Comparison of ENCODE assay signal across 8 cellular contexts in the genomic region with DNA sequence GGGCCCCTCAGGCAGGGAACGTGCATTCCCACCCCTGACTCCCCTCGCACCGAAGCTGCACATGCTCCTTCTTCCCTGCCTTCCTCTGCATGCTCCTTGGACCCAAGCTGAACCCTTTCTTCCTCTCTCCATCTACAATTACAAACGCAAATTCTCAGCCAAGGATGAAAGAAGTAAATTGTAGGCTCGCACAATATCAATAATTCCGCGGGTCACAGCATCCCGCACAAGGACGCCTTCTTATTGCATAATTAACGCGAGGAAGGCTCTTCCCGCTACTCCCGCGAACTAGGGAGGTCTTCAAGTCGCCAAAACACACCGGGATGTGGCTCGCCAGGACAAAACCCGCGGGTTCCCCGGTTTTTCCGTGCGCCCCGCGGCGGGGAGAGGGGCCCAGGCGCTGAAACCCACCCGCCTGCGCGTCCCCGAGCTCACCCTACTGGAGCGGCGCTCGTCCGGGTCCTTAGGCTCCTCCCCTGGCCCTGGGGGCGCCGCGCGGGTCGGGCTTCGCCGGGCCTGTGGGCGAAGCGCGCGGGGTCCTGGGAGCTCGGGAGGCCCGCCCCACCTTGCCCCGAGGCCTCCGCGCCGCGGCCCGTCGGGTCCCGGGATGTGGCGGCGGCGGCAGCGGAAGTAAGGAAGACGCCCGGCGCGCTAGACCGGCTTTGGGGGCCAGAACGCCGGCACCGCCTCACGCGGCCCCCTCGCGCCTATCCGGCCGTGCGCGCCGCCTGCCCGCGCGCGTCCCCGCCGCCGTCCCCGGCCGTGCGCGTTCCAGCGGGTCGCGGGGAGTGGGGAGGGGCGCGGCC. TPM values are rescaled to one million over a fixed set of nuclear protein-coding genes. Genes with fewer than 3 reads are reported as not detected.
DNase-seq lines count a peak whose midpoint lies in the region; ATAC-seq, FAIRE-seq and TF ChIP-seq lines count a peak whose summit lies in the region.

TSS of gene CHST10 (minus strand) at position 730 of the 806 bp plus-strand sequence. CDS start 10,993 bp downstream, outside the sequence.

- H3K27me3 ChIP-seq in OCI-LY3 (ENCODE audit: low read depth, low read length): no peaks in the 10 kb centered on the region

- no peaks in the 10 kb centered on the region for H3K27me3 Mint-ChIP-seq in activated T-helper 2 cell treated with anti-CD3 and anti-CD28 coated beads, Interferon-gamma antibody, Interleukin-2, Interleukin-4, amounts not matched to agents 10 μg/mL and 5 μg/mL and 100 μg/mL, durations not matched to agents 14 hours and 24 hours and 36 hours (ENCODE audit: low read depth)
- H3K27me3 Mint-ChIP-seq in nephron (ENCODE audit: low read depth): no peaks in the 10 kb centered on the region
- no peaks in the 10 kb centered on the region for H3K27me3 Mint-ChIP-seq in stimulated activated naive CD8-positive, alpha-beta T cell treated with anti-CD3 and anti-CD28 coated beads, Interleukin-15, amount 100 ng/mL, for 72 hours

- intact Hi-C loops in activated T-helper 2 cell treated with anti-CD3 and anti-CD28 coated beads, Interferon-gamma antibody, Interleukin-2, Interleukin-4, amounts not matched to agents 10 μg/mL and 5 μg/mL and 100 μg/mL, durations not matched to agents 14 hours and 24 hours and 36 hours (cut with micrococcal nuclease): no loop called here

- H3K4me3 Mint-ChIP-seq in activated T-helper 2 cell treated with anti-CD3 and anti-CD28 coated beads, Interferon-gamma antibody, Interleukin-2, Interleukin-4, amounts not matched to agents 10 μg/mL and 5 μg/mL and 100 μg/mL, durations not matched to agents 14 hours and 24 hours and 36 hours (ENCODE audit: low read depth): peak within 1 kb of the TSS; percentile 88
- H3K4me3 Mint-ChIP-seq in nephron: peak within 1 kb of the TSS; percentile 94 to 97 (median 95)
- H3K4me3 Mint-ChIP-seq in stimulated activated naive CD8-positive, alpha-beta T cell treated with anti-CD3 and anti-CD28 coated beads, Interleukin-15, amount 100 ng/mL, for 72 hours: peak within 1 kb of the TSS; percentile 97 to 99

- H3K79me2 ChIP-seq in OCI-LY3 (ENCODE audit: low read length): peaks cover 26% of the 10 kb centered on the region

- H3K4me1 Mint-ChIP-seq in activated T-helper 2 cell treated with anti-CD3 and anti-CD28 coated beads, Interferon-gamma antibody, Interleukin-2, Interleukin-4, amounts not matched to agents 10 μg/mL and 5 μg/mL and 100 μg/mL, durations not matched to agents 14 hours and 24 hours and 36 hours (ENCODE audit: low read depth): peaks cover 14% of the 10 kb centered on the region
- peaks cover 30% of the 10 kb centered on the region for H3K4me1 Mint-ChIP-seq in nephron
- H3K4me1 Mint-ChIP-seq in stimulated activated naive CD8-positive, alpha-beta T cell treated with anti-CD3 and anti-CD28 coated beads, Interleukin-15, amount 100 ng/mL, for 72 hours: peaks cover 32% of the 10 kb centered on the region

- H3K4me3 ChIP-seq in OCI-LY3 (ENCODE audit: low read length) (peak within 1 kb of the TSS; percentile 86), fibroblast of pulmonary artery (replicated peaks; ENCODE audit: low read depth, low read length) (peak within 1 kb of the TSS; percentile 73)

- no peak for FAIRE-seq in GM19239 (lab: Jason Lieb, UNC)

- H2AFZ ChIP-seq in OCI-LY3 (ENCODE audit: low read depth, low read length): peak within 1 kb of the TSS; percentile 97

- peaks cover 3% of the 10 kb centered on the region for H3K36me3 Mint-ChIP-seq in activated T-helper 2 cell treated with anti-CD3 and anti-CD28 coated beads, Interferon-gamma antibody, Interleukin-2, Interleukin-4, amounts not matched to agents 10 μg/mL and 5 μg/mL and 100 μg/mL, durations not matched to agents 14 hours and 24 hours and 36 hours (ENCODE audit: low read depth)
- H3K36me3 Mint-ChIP-seq in nephron (ENCODE audit: low read depth): peaks cover 17% of the 10 kb centered on the region

- ATAC-seq in HG03457 (IDR thresholded peaks at IDR 0.05; ENCODE audit: unreplicated experiment): peak; percentile 71
- ATAC-seq in stimulated activated naive CD8-positive, alpha-beta T cell treated with anti-CD3 and anti-CD28 coated beads, Interleukin-15, amount 100 ng/mL, for 72 hours: peak; percentile 96

- TF ChIP-seq CTCF in OCI-LY3 (IDR thresholded peaks at IDR 0.05; ENCODE audit: low read depth, low read length): no peak
- no peak for TF ChIP-seq CTCF in fibroblast of pulmonary artery (IDR thresholded peaks at IDR 0.05; ENCODE audit: low read length, missing control alignments)
- no peak for TF ChIP-seq CTCF in nephron (IDR thresholded peaks at IDR 0.05; ENCODE audit: unreplicated experiment in 3 of 3)

- peak within 1 kb of the TSS; percentile 98 for H3K4me2 ChIP-seq in OCI-LY3 (ENCODE audit: low read length)

- no peaks in the 10 kb centered on the region for H4K20me1 ChIP-seq in OCI-LY3 (ENCODE audit: insufficient read depth, low read length)

- peaks cover 15% of the 10 kb centered on the region for H3K4me1 ChIP-seq in OCI-LY3 (ENCODE audit: low read length)

- H3K27ac ChIP-seq in OCI-LY3 (ENCODE audit: low read length): peak within 1 kb of the TSS; percentile 28

- peaks cover 18% of the 10 kb centered on the region for H3K36me3 ChIP-seq in OCI-LY3 (replicated peaks; ENCODE audit: low read depth, low read length)

- H3K9ac ChIP-seq in OCI-LY3 (ENCODE audit: low read length): peak within 1 kb of the TSS; percentile 82

- no peaks in the 10 kb centered on the region for H3K9me3 ChIP-seq in OCI-LY3 (ENCODE audit: insufficient read depth, low read length)

- peaks cover 5% of the 10 kb centered on the region for H3K9me3 Mint-ChIP-seq in activated T-helper 2 cell treated with anti-CD3 and anti-CD28 coated beads, Interferon-gamma antibody, Interleukin-2, Interleukin-4, amounts not matched to agents 10 μg/mL and 5 μg/mL and 100 μg/mL, durations not matched to agents 14 hours and 24 hours and 36 hours
- H3K9me3 Mint-ChIP-seq in nephron: no peaks in the 10 kb centered on the region
- peaks cover 5 to 8% of the 10 kb centered on the region in 2 donors for H3K9me3 Mint-ChIP-seq in stimulated activated naive CD8-positive, alpha-beta T cell treated with anti-CD3 and anti-CD28 coated beads, Interleukin-15, amount 100 ng/mL, for 72 hours

- DNase-seq in C1 segment of cervical spinal cord (lab: John Stamatoyannopoulos, UW): peak in 11 of 14 donors; percentile 53 to 87 (median 68)
- peak; percentile 47 for DNase-seq in GM19239 (ENCODE audit: insufficient read length, low spot score)
- DNase-seq in activated T-helper 2 cell treated with anti-CD3 and anti-CD28 coated beads, Interferon-gamma antibody, Interleukin-2, Interleukin-4, amounts not matched to agents 10 μg/mL and 5 μg/mL and 100 μg/mL, durations not matched to agents 14 hours and 24 hours and 36 hours (ENCODE audit: low spot score): peak; percentile 28
- DNase-seq in fibroblast of pulmonary artery (ENCODE audit: low read depth): peak; percentile 51
- peak; percentile 71 to 75 for DNase-seq in stimulated activated naive CD8-positive, alpha-beta T cell treated with anti-CD3 and anti-CD28 coated beads, Interleukin-15, amount 100 ng/mL, for 72 hours

- H3K27ac Mint-ChIP-seq in activated T-helper 2 cell treated with anti-CD3 and anti-CD28 coated beads, Interferon-gamma antibody, Interleukin-2, Interleukin-4, amounts not matched to agents 10 μg/mL and 5 μg/mL and 100 μg/mL, durations not matched to agents 14 hours and 24 hours and 36 hours: peak within 1 kb of the TSS; percentile 64
- H3K27ac Mint-ChIP-seq in nephron: peak within 1 kb of the TSS; percentile 90 to 95 (median 94)
- H3K27ac Mint-ChIP-seq in stimulated activated naive CD8-positive, alpha-beta T cell treated with anti-CD3 and anti-CD28 coated beads, Interleukin-15, amount 100 ng/mL, for 72 hours: peak within 1 kb of the TSS; percentile 97 to 98

RNA-seq across cellular contexts. Expression of gene CHST10, which starts in this region (rescaled TPM):
- total RNA-seq in activated T-helper 2 cell treated with anti-CD3 and anti-CD28 coated beads, Interferon-gamma antibody, Interleukin-2, Interleukin-4, amounts not matched to agents 10 μg/mL and 5 μg/mL and 100 μg/mL, durations not matched to agents 14 hours and 24 hours and 36 hours: 6.8 and 10.5 TPM in 2 replicates

Comparison
In these comparisons a context has a peak if more than half of its experiments do, and no peak if none do; other contexts are left out.
1. Peak in every context shown above with its lines: DNase-seq, ATAC-seq, H3K4me3 ChIP-seq and H3K27ac ChIP-seq.